ENCODE assay signal across 8 cellular contexts in the genomic region with DNA sequence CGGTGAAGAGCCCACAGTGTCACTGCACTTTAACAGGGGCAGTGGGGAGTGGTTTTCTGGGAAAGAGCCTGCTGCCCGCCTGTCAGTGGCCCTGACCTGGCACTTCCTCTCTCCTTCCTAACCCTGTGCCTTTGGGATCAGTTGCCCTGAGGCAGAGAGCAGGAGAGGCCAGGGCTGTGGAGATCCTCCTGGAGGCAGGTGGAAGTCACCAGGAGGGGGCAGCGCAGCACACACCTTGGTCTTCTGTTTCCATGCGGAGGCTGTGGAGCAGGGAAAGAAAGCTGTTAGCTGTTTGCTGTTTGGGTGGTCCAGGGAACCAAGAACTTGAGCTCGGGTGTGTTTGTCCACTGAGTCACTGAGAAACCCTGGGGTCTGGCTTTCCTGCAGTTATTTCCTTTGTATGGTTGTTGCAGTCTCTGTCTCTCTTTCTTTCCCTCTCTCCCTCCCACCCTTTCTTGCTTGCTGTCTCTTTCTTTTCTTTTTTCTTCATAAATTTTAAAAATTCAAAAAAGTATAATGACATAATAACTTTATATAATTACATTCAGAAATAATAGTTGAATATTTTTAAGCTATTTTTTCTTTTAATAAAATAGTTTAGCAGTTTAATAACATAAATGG. TPM values are rescaled to one million over a fixed set of nuclear protein-coding genes. Genes with fewer than 3 reads are reported as not detected.
DNase-seq lines count a peak whose midpoint lies in the region; ATAC-seq lines count a peak whose summit lies in the region.

No MANE protein-coding gene starts in this region.

- in situ Hi-C loops in GM23248 (cut with MboI), result loop anchor here (25.0 kb wide), 1 partner anchor 565 kb away; no protein-coding TSS in a partner anchor

- no peak overlapping the region for H3K4me3 Mint-ChIP-seq in activated T-helper 17 cell treated with anti-CD3 and anti-CD28 coated beads, Interleukin-2, amount 50 U/mL, for 72 hours

- peaks cover 21% of the 10 kb centered on the region for H3K4me1 Mint-ChIP-seq in activated T-helper 17 cell treated with anti-CD3 and anti-CD28 coated beads, Interleukin-2, amount 50 U/mL, for 72 hours

- H3K9me2 ChIP-seq in GM23248 (ENCODE audit: insufficient read depth), result no peaks in the 10 kb centered on the region

- peak; percentile 63 for ATAC-seq in activated T-helper 17 cell treated with anti-CD3 and anti-CD28 coated beads, Interleukin-2, amount 50 U/mL, for 72 hours (replicated peaks)
- ATAC-seq in GM18858 (IDR thresholded peaks at IDR 0.05; ENCODE audit: unreplicated experiment), result no peak

- no peaks in the 10 kb centered on the region for H3K36me3 Mint-ChIP-seq in activated T-helper 17 cell treated with anti-CD3 and anti-CD28 coated beads, Interleukin-2, amount 50 U/mL, for 72 hours (ENCODE audit: low read depth)

- no peak overlapping the region for H3K27ac ChIP-seq in GM23248

- no peak overlapping the region for H2AFZ ChIP-seq in GM23248

- no peak overlapping the region for H3K4me3 ChIP-seq in GM23248

- intact Hi-C loops in posterior cingulate gyrus (cut with DNase I), result loop anchor here (1.0 kb wide), 1 partner anchor 257 kb away; no protein-coding TSS in a partner anchor

- no peaks in the 10 kb centered on the region for H3K79me2 ChIP-seq in GM23248 (ENCODE audit: insufficient read depth)

- no peaks in the 10 kb centered on the region for H3F3A ChIP-seq in GM23248 (ENCODE audit: insufficient read depth)

- no peaks in the 10 kb centered on the region for H3K9me3 Mint-ChIP-seq in activated T-helper 17 cell treated with anti-CD3 and anti-CD28 coated beads, Interleukin-2, amount 50 U/mL, for 72 hours

- peaks cover 2% of the 10 kb centered on the region; the same call in 1 of the 2 replicates for H3K27me3 ChIP-seq in GM23248 (replicated peaks; ENCODE audit: insufficient read depth)

- H3K36me3 ChIP-seq in GM23248 (ENCODE audit: low read depth), result no peaks in the 10 kb centered on the region

- DNase-seq in D341Med (ENCODE audit: low spot score) (peak; percentile 63), GM23248 (peak; percentile 68), NCI-H460 (ENCODE audit: extremely low read depth, low read depth) (peak; percentile 13), glomerular visceral epithelial cell (ENCODE audit: extremely low spot score) (peak; percentile 7), posterior cingulate gyrus (peak; percentile 28 to 95 (median 70)), NCI-H2107 treated with DMSO at 0.1 percent for 48 hours (lab: John Stamatoyannopoulos, UW; ENCODE audit: unreplicated experiment) (no peak)

- no peaks in the 10 kb centered on the region for H4K20me1 ChIP-seq in GM23248 (ENCODE audit: insufficient read depth)

- H3K27me3 Mint-ChIP-seq in activated T-helper 17 cell treated with anti-CD3 and anti-CD28 coated beads, Interleukin-2, amount 50 U/mL, for 72 hours, result no peaks in the 10 kb centered on the region

- no peaks in the 10 kb centered on the region for H3K9me3 ChIP-seq in GM23248 (ENCODE audit: low read depth)

- no peak overlapping the region for H3K9ac ChIP-seq in GM23248

- no peak overlapping the region for H3K27ac Mint-ChIP-seq in activated T-helper 17 cell treated with anti-CD3 and anti-CD28 coated beads, Interleukin-2, amount 50 U/mL, for 72 hours

- no peaks in the 10 kb centered on the region for H3K4me1 ChIP-seq in GM23248 (ENCODE audit: insufficient read depth)

- WGBS in GM23248 (ENCODE audit: low coverage in 1 of 2, low lambda C conversion rate in 2 of 2, missing lambda C conversion rate in 2 of 2), 2 experiments, result 43 to 47% methylated on average over 5 of the region's 5 CpGs

- H3K4me2 ChIP-seq in GM23248 (ENCODE audit: unreplicated experiment), result no peak overlapping the region

RNA-seq across cellular contexts. Expression of gene NTRK2, which starts 28.1 kb away (rescaled TPM):
- not detected in 2 replicates for total RNA-seq in GM23248 (2014; rRNA removed; shearing (Covaris generic))
- polyA plus RNA-seq in GM23248 (2016; fragmentation: Nextera tagmentation; extraction: Ambion mirVana), result 0.05 TPM in 1 of 2 replicates, not detected in the other
- 0.06 and 0.12 TPM in 2 replicates for total RNA-seq in NCI-H460 (2014; rRNA removed; shearing (Covaris generic))
- polyA plus RNA-seq in NCI-H460 (2014; cell fraction: nucleus; rRNA removed), result 0.10 TPM in 1 of 2 replicates, not detected in the other
- total RNA-seq in activated T-helper 17 cell treated with anti-CD3 and anti-CD28 coated beads, Interleukin-2, amount 50 U/mL, for 72 hours, result 1 to 10 TPM; 9.6 to 9.9 TPM
